Comparison of ENCODE assay signal across 8 cellular contexts in genomic region chr17:82273327-82274133, GRCh38. TPM values are rescaled to one million over a fixed set of nuclear protein-coding genes. Genes with fewer than 3 reads are reported as not detected.
DNase-seq lines count a peak whose midpoint lies in the region; ATAC-seq and TF ChIP-seq lines count a peak whose summit lies in the region.

CSNK1D (minus strand) TSS chr17:82273700; CDS start chr17:82273381, 319 bp downstream.

- H2AFZ ChIP-seq in GM23248 (peak within 1 kb of the TSS; percentile 95), Loucy (ENCODE audit: low read length) (peak within 1 kb of the TSS; percentile 93)

- H3K27me3 Mint-ChIP-seq in activated T-helper 2 cell treated with anti-CD3 and anti-CD28 coated beads, Interferon-gamma antibody, Interleukin-2, Interleukin-4, amounts not matched to agents 10 μg/mL and 5 μg/mL and 100 μg/mL, durations not matched to agents 14 hours and 24 hours and 36 hours (ENCODE audit: low read depth) = no peaks in the 10 kb centered on the region
- H3K27me3 Mint-ChIP-seq in natural killer cell (ENCODE audit: low read depth in 2 of 2) = no peaks in the 10 kb centered on the region

- 5 to 10% methylated on average over 44 to 65 of the region's 80 CpGs for WGBS in GM23248 (ENCODE audit: low coverage in 1 of 2, low lambda C conversion rate in 2 of 2, missing lambda C conversion rate in 2 of 2), 2 experiments

- H3K27ac ChIP-seq in GM23248 (peak within 1 kb of the TSS; percentile 87), RWPE2 (ENCODE audit: poor library complexity, severe bottlenecking) (peak within 1 kb of the TSS; percentile 92)

- peaks cover 45% of the 10 kb centered on the region for H3K79me2 ChIP-seq in GM23248 (ENCODE audit: insufficient read depth)
- peaks cover 48% of the 10 kb centered on the region for H3K79me2 ChIP-seq in Loucy (ENCODE audit: insufficient read depth, low read length)

- H3K36me3 ChIP-seq in GM23248 (ENCODE audit: low read depth) (peaks cover 7% of the 10 kb centered on the region; the same call in 1 of the 2 replicates), Loucy (ENCODE audit: insufficient read depth, low read length) (peaks cover 7% of the 10 kb centered on the region; the same call in 1 of the 2 replicates), RWPE2 (ENCODE audit: low read depth) (peaks cover 40% of the 10 kb centered on the region)

- TF ChIP-seq CTCF in Loucy (conservative IDR thresholded peaks at IDR 0.05; ENCODE audit: low read length) (no peak), RWPE2 (IDR thresholded peaks at IDR 0.05; ENCODE audit: poor library complexity, severe bottlenecking) (no peak), natural killer cell (IDR thresholded peaks at IDR 0.05) (no peak)

- no peaks in the 10 kb centered on the region for H3K9me2 ChIP-seq in GM23248 (ENCODE audit: insufficient read depth)
- H3K9me2 ChIP-seq in Loucy (replicated peaks; ENCODE audit: low read depth, low read length) = no peaks in the 10 kb centered on the region

- peak within 1 kb of the TSS; percentile 90 for H3K4me3 Mint-ChIP-seq in activated T-helper 2 cell treated with anti-CD3 and anti-CD28 coated beads, Interferon-gamma antibody, Interleukin-2, Interleukin-4, amounts not matched to agents 10 μg/mL and 5 μg/mL and 100 μg/mL, durations not matched to agents 14 hours and 24 hours and 36 hours (ENCODE audit: low read depth)
- H3K4me3 Mint-ChIP-seq in natural killer cell = peak within 1 kb of the TSS; percentile 91

- H3K4me2 ChIP-seq in GM23248 (ENCODE audit: unreplicated experiment) (peak within 1 kb of the TSS; percentile 92), Loucy (ENCODE audit: low read depth, low read length, poor library complexity, severe bottlenecking) (peak within 1 kb of the TSS; percentile 77)

- in situ Hi-C loops in GM23248 (cut with MboI) = no loop called here

- intact Hi-C loops in activated T-helper 2 cell treated with anti-CD3 and anti-CD28 coated beads, Interferon-gamma antibody, Interleukin-2, Interleukin-4, amounts not matched to agents 10 μg/mL and 5 μg/mL and 100 μg/mL, durations not matched to agents 14 hours and 24 hours and 36 hours (cut with micrococcal nuclease) = loop anchor here (1.0 kb wide), 2 partner anchors 19 to 48 kb away; no protein-coding TSS in a partner anchor
- intact Hi-C loops in natural killer cell (cut with micrococcal nuclease) = loop anchor here (2.0 to 5.0 kb wide), 2 partner anchors 17 to 36 kb away; no protein-coding TSS in a partner anchor

- peaks cover 35% of the 10 kb centered on the region for H3K36me3 Mint-ChIP-seq in activated T-helper 2 cell treated with anti-CD3 and anti-CD28 coated beads, Interferon-gamma antibody, Interleukin-2, Interleukin-4, amounts not matched to agents 10 μg/mL and 5 μg/mL and 100 μg/mL, durations not matched to agents 14 hours and 24 hours and 36 hours (ENCODE audit: low read depth)
- H3K36me3 Mint-ChIP-seq in natural killer cell = no peaks in the 10 kb centered on the region

- H3K9ac ChIP-seq in GM23248 = peak within 1 kb of the TSS; percentile 97
- peak within 1 kb of the TSS; percentile 96 for H3K9ac ChIP-seq in Loucy (ENCODE audit: low read depth, low read length, poor library complexity, severe bottlenecking)

- peaks cover 29% of the 10 kb centered on the region for H3K4me1 Mint-ChIP-seq in activated T-helper 2 cell treated with anti-CD3 and anti-CD28 coated beads, Interferon-gamma antibody, Interleukin-2, Interleukin-4, amounts not matched to agents 10 μg/mL and 5 μg/mL and 100 μg/mL, durations not matched to agents 14 hours and 24 hours and 36 hours (ENCODE audit: low read depth)
- H3K4me1 Mint-ChIP-seq in natural killer cell = peaks cover 37 to 43% of the 10 kb centered on the region in 2 donors

- H3K27me3 ChIP-seq in GM23248 (replicated peaks; ENCODE audit: insufficient read depth) (no peaks in the 10 kb centered on the region), Loucy (ENCODE audit: insufficient read depth, low read length, poor library complexity, severe bottlenecking) (peaks cover 7% of the 10 kb centered on the region), RWPE2 (ENCODE audit: insufficient read depth, poor library complexity, severe bottlenecking) (no peaks in the 10 kb centered on the region)

- peak; percentile 73 for ATAC-seq in RWPE2 (ENCODE audit: low read depth)
- ATAC-seq in natural killer cell = peak; percentile 80 to 90 (median 81)

- no peaks in the 10 kb centered on the region for H3K9me3 Mint-ChIP-seq in activated T-helper 2 cell treated with anti-CD3 and anti-CD28 coated beads, Interferon-gamma antibody, Interleukin-2, Interleukin-4, amounts not matched to agents 10 μg/mL and 5 μg/mL and 100 μg/mL, durations not matched to agents 14 hours and 24 hours and 36 hours
- H3K9me3 Mint-ChIP-seq in natural killer cell = no peaks in the 10 kb centered on the region

- DNase-seq in DMS79 (lab: John Stamatoyannopoulos, UW) = peak; percentile 19
- peak; percentile 96 for DNase-seq in GM23248
- peak; percentile 91 for DNase-seq in RWPE2 (ENCODE audit: low spot score)
- peak; percentile 87 for DNase-seq in activated T-helper 2 cell treated with anti-CD3 and anti-CD28 coated beads, Interferon-gamma antibody, Interleukin-2, Interleukin-4, amounts not matched to agents 10 μg/mL and 5 μg/mL and 100 μg/mL, durations not matched to agents 14 hours and 24 hours and 36 hours (ENCODE audit: low spot score)
- DNase-seq in fibroblast of peridontal ligament (ENCODE audit: extremely low read depth) = peak; percentile 78
- peak; percentile 93 for DNase-seq in natural killer cell
- DNase-seq in stimulated activated naive CD4-positive, alpha-beta T cell (lab: John Stamatoyannopoulos, UW) = peak; percentile 84 to 97 (median 89)

- H3K9me3 ChIP-seq in GM23248 (ENCODE audit: low read depth) (no peaks in the 10 kb centered on the region), Loucy (ENCODE audit: insufficient read depth, low read depth, low read length) (no peaks in the 10 kb centered on the region), RWPE2 (ENCODE audit: severe bottlenecking) (no peaks in the 10 kb centered on the region)

- H3K4me3 ChIP-seq in GM23248 (peak within 1 kb of the TSS; percentile 90), Loucy (ENCODE audit: low read length, poor library complexity, severe bottlenecking) (peak within 1 kb of the TSS; percentile 88), RWPE2 (ENCODE audit: severe bottlenecking) (peak within 1 kb of the TSS; percentile 55)

- H4K20me1 ChIP-seq in GM23248 (ENCODE audit: insufficient read depth) = peaks cover 19% of the 10 kb centered on the region; the same call in 1 of the 2 replicates
- peaks cover 45% of the 10 kb centered on the region for H4K20me1 ChIP-seq in Loucy (ENCODE audit: insufficient read depth, low read length, poor library complexity, severe bottlenecking)

- peak within 1 kb of the TSS; percentile 100 for H3K27ac Mint-ChIP-seq in activated T-helper 2 cell treated with anti-CD3 and anti-CD28 coated beads, Interferon-gamma antibody, Interleukin-2, Interleukin-4, amounts not matched to agents 10 μg/mL and 5 μg/mL and 100 μg/mL, durations not matched to agents 14 hours and 24 hours and 36 hours
- H3K27ac Mint-ChIP-seq in natural killer cell = peak within 1 kb of the TSS; percentile 87 to 91

- H3F3A ChIP-seq in GM23248 (ENCODE audit: insufficient read depth) (peaks cover 20% of the 10 kb centered on the region), Loucy (ENCODE audit: low read depth) (no peaks in the 10 kb centered on the region; the same call in 1 of the 2 replicates)

- H3K4me1 ChIP-seq in GM23248 (ENCODE audit: insufficient read depth) (no peaks in the 10 kb centered on the region), Loucy (ENCODE audit: insufficient read depth, low read length, poor library complexity, severe bottlenecking) (peaks cover 39% of the 10 kb centered on the region), RWPE2 (ENCODE audit: insufficient read depth, poor library complexity, severe bottlenecking) (peaks cover 31% of the 10 kb centered on the region)

RNA-seq across cellular contexts. Expression of gene CSNK1D, which starts in this region (rescaled TPM):
- 24.5 and 35.1 TPM in 2 replicates for total RNA-seq in GM23248 (2014; rRNA removed; shearing (Covaris generic))
- 102 and 114 TPM in 2 replicates for polyA plus RNA-seq in GM23248 (2016; fragmentation: Nextera tagmentation; extraction: Ambion mirVana)
- 139 and 151 TPM in 2 replicates for total RNA-seq in activated T-helper 2 cell treated with anti-CD3 and anti-CD28 coated beads, Interferon-gamma antibody, Interleukin-2, Interleukin-4, amounts not matched to agents 10 μg/mL and 5 μg/mL and 100 μg/mL, durations not matched to agents 14 hours and 24 hours and 36 hours
- 100 to 1,000 TPM; 423 to 475 (median 468) TPM for total RNA-seq in natural killer cell

Comparison
In these comparisons a context has a peak if more than half of its experiments do, and no peak if none do; other contexts are left out.
1. Peak in every context shown above with its lines: DNase-seq, ATAC-seq, H3K4me3 ChIP-seq and H3K27ac ChIP-seq.
2. DNase-seq: peak in every context shown above with its lines; median percentile 96 in GM23248; 93 in natural killer cell; 91 in RWPE2; 89 in stimulated activated naive CD4-positive, alpha-beta T cell; 87 in activated T-helper 2 cell treated with anti-CD3 and anti-CD28 coated beads, Interferon-gamma antibody, Interleukin-2, Interleukin-4, amounts not matched to agents 10 μg/mL and 5 μg/mL and 100 μg/mL, durations not matched to agents 14 hours and 24 hours and 36 hours; 78 in fibroblast of peridontal ligament; 19 in DMS79.